In the genomic region with DNA sequence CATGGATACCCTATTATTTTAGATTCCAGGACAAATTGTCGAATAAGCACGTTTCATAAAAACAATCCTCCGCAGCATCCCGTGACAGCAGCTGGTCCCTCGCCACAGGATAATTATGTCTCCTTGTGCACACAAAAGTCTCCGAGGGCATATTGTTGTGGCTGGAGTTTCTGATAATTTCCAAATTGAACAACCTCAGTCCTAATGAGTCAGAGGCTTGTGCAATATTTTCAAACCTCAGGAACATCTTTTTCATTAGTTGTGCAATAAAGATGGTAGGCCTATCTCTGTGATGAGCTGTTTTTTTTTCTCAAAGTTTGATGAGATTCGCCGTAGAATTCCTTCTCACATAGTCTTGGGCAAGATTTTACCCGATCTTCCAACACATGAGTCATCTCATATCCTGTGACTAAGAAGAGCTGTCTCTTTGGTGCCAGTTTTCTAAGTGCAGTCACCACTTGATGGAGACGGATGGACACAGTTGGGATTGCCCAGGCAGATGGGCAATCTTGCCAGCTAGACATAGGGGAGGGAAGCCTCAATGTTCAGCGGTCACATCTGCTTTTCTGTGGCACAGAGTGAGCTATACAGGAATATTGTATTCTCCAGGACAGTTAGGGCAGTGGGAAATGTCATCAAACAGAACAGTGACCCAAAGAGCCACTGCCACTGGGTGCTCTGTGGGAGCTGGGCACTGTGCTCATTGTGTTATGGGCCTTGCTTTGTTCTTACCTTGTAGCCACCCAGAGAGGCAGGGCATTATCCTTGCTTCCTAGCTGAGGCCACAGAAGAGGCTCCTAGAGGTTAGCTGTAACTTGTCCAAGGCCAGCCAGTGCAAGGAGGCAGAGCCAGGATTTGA, we compare ENCODE assay signal across 8 cellular contexts. TPM values are rescaled to one million over a fixed set of nuclear protein-coding genes. Genes with fewer than 3 reads are reported as not detected.
DNase-seq lines count a peak whose midpoint lies in the region; ATAC-seq and TF ChIP-seq lines count a peak whose summit lies in the region.

No MANE protein-coding gene starts in this region.

- peaks cover 23% of the 10 kb centered on the region for H3K4me1 ChIP-seq in vagina

- H3K36me3 ChIP-seq in brain microvascular endothelial cell (replicated peaks) (no peaks in the 10 kb centered on the region), vagina (no peaks in the 10 kb centered on the region)

- H3K27ac ChIP-seq in brain microvascular endothelial cell (peak overlapping the region; percentile 39), layer of hippocampus (ENCODE audit: low read depth, low read length) (peak overlapping the region; percentile 21), vagina (peak overlapping the region; percentile 86)

- peak; percentile 5 for DNase-seq in NCI-H2171 treated with DMSO at 0.1 percent for 48 hours (lab: John Stamatoyannopoulos, UW)
- no peak for DNase-seq in NCI-H2171 (lab: John Stamatoyannopoulos, UW)
- DNase-seq in brain microvascular endothelial cell, result peak; percentile 89
- no peak for DNase-seq in vagina (ENCODE audit: extremely low spot score in 2 of 2)
- DNase-seq in activated T-cell treated with anti-CD3 and anti-CD28 coated beads for 4 hours, result no peak
- DNase-seq in activated effector memory CD4-positive, alpha-beta T cell treated with Interleukin-2 at 50 U/mL for 16 hours, result no peak

- in situ Hi-C loops in brain microvascular endothelial cell (cut with HindIII; ENCODE audit: low pct_ligation_motif_present, low sequenced_read_pairs), result no loop called here

- H3K4me3 ChIP-seq in brain microvascular endothelial cell (ENCODE audit: low read depth, low read length) (no peak overlapping the region), vagina (no peak overlapping the region)

- TF ChIP-seq CTCF in brain microvascular endothelial cell (IDR thresholded peaks at IDR 0.05; ENCODE audit: low read depth, low read length, missing control alignments) (no peak), vagina (IDR thresholded peaks at IDR 0.05) (no peak)

- H3K9me3 ChIP-seq in vagina, result no peaks in the 10 kb centered on the region

- TF ChIP-seq POLR2A in vagina (IDR thresholded peaks at IDR 0.05), result no peak

- ATAC-seq in GM21717 (IDR thresholded peaks at IDR 0.05; ENCODE audit: unreplicated experiment), result no peak

- intact Hi-C loops in vagina (cut with DNase I), result loop anchor here (10.0 kb wide), 1 partner anchor 96 kb away; a partner anchor contains a TSS

- no peaks in the 10 kb centered on the region for H3K27me3 ChIP-seq in brain microvascular endothelial cell (replicated peaks)
- no peaks in the 10 kb centered on the region for H3K27me3 ChIP-seq in layer of hippocampus (ENCODE audit: control insufficient read depth, insufficient read depth, low read length)
- H3K27me3 ChIP-seq in vagina, result no peaks in the 10 kb centered on the region

RNA-seq across cellular contexts. Expression of a gene that starts 7.8 kb away (rescaled TPM):
- 116 TPM for total RNA-seq in vagina

RNA-seq across cellular contexts. Expression of a gene that starts 14.7 kb away (rescaled TPM):
- total RNA-seq in vagina, result not detected

Comparison
In these comparisons a context has a peak if more than half of its experiments do, and no peak if none do; other contexts are left out.
1. DNase-seq: peak in NCI-H2171 treated with DMSO at 0.1 percent for 48 hours (single experiment) and brain microvascular endothelial cell (single experiment); none in NCI-H2171 (single experiment), vagina (0 of 2), activated T-cell treated with anti-CD3 and anti-CD28 coated beads for 4 hours (single experiment) and activated effector memory CD4-positive, alpha-beta T cell treated with Interleukin-2 at 50 U/mL for 16 hours (single experiment).
2. H3K27ac ChIP-seq: peak in every context shown above with its lines; median percentile 86 in vagina; 39 in brain microvascular endothelial cell; 21 in layer of hippocampus.